Comparison of ENCODE assay signal across 8 cellular contexts in the genomic region with DNA sequence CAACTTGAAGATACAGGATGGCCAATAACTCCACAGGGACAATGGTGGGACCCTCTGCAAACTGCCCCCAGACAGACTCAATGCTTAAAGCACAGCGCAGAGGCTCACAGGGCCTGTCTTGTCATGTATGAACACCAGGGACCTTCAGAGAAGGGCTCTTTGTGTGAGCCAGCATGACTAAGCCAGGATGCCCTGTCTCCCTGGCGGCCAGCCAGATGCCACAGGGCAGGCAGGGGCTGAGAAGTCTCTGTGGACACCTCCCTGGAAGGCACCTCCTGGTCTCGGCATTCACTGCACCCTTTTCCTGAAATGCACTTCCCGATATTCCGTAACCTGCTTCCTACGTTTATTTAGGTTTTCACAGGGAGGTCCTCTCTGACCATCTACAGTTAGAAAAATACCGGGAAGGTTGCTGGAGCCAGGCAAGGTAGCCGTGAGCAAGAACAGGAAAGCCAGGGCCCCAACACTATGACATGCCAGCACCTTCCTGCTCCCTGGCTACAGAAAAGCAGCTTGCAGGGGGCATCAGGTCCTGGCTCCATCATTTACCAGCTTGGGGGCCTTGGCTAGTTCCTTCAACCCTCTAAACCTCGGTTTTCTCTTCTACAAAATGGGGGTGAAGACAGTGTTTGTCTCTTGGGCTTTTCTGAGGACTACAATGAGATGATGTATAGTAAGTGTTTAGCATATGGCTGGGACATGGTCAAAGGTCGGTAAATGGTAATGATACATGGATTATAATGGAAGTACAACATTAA.
DNase-seq lines count a peak whose midpoint lies in the region; ATAC-seq and TF ChIP-seq lines count a peak whose summit lies in the region.

No MANE protein-coding gene starts in this region.

- intact Hi-C loops in left ventricle myocardium superior (cut with micrococcal nuclease): no loop called here

- peak; percentile 83 for DNase-seq in A172 (ENCODE audit: low spot score)
- DNase-seq in G401 (ENCODE audit: low spot score): peak; percentile 66
- peak; percentile 88 for DNase-seq in RWPE2 (ENCODE audit: low spot score)
- DNase-seq in left ventricle myocardium superior: peak; percentile 80
- DNase-seq in ecto neural progenitor cell (ENCODE audit: low spot score): no peak
- no peak for DNase-seq in activated CD4-positive, alpha-beta T cell treated with anti-CD3 and anti-CD28 coated beads for 4 hours

- no peak for TF ChIP-seq CTCF in RWPE2 (IDR thresholded peaks at IDR 0.05; ENCODE audit: poor library complexity, severe bottlenecking)

- H3K36me3 ChIP-seq in RWPE2 (ENCODE audit: low read depth): no peaks in the 10 kb centered on the region

- ATAC-seq in RWPE2 (ENCODE audit: low read depth) (peak; percentile 81), left ventricle myocardium superior (peak; percentile 74), HG03521 (IDR thresholded peaks at IDR 0.05; ENCODE audit: unreplicated experiment) (no peak), HG02870 (IDR thresholded peaks at IDR 0.05; ENCODE audit: unreplicated experiment) (no peak)

- peak overlapping the region; percentile 51 for H3K27ac ChIP-seq in RWPE2 (ENCODE audit: poor library complexity, severe bottlenecking)

- H3K4me1 ChIP-seq in RWPE2 (ENCODE audit: insufficient read depth, poor library complexity, severe bottlenecking): peaks cover 40% of the 10 kb centered on the region

- no peaks in the 10 kb centered on the region for H3K9me3 ChIP-seq in RWPE2 (ENCODE audit: severe bottlenecking)

- no peak overlapping the region for H3K4me3 ChIP-seq in RWPE2 (ENCODE audit: severe bottlenecking)

- no peaks in the 10 kb centered on the region for H3K27me3 ChIP-seq in RWPE2 (ENCODE audit: insufficient read depth, poor library complexity, severe bottlenecking)

- in situ Hi-C loops in G401 (cut with HindIII; ENCODE audit: low sequenced_read_pairs): no loop called here

Comparison
In these comparisons a context has a peak if more than half of its experiments do, and no peak if none do; other contexts are left out.
1. DNase-seq: peak in A172 (single experiment), G401 (single experiment), RWPE2 (single experiment) and left ventricle myocardium superior (single experiment); none in ecto neural progenitor cell (single experiment) and activated CD4-positive, alpha-beta T cell treated with anti-CD3 and anti-CD28 coated beads for 4 hours (0 of 2).
2. ATAC-seq: peak in RWPE2 (single experiment) and left ventricle myocardium superior (single experiment); none in HG03521 (single experiment) and HG02870 (single experiment).